Comparison of ENCODE assay signal across 30 cellular contexts in the genomic region with DNA sequence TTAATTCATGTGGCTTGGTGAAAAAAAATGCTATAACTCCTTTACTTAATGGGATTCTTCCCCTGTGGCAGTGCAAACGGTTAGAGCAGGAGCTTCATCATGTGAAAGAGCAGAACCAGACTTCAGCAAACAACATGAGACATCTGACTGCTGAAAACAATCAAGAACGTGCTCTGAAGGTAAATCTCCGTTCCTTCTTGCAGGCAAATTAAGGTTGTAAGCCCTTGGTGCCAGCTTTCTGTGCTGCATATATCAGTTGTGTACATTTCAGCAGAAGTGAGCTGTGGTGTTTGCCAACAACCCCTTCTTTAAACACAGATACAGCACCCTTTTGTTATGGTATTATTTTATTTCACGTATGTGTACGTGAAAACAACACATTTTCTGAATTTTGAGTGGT.
DNase-seq lines count a peak whose midpoint lies in the region; ATAC-seq, FAIRE-seq and TF ChIP-seq lines count a peak whose summit lies in the region.
"Had no signal": no experiment of that assay in that cellular context is flagged by ENCODE, and none has a peak within 500 bp of the region (broad histone marks: within the 10 kb centered on the region; RNA-seq: fewer than 3 reads in every experiment).

No MANE protein-coding gene starts in this region.

- TF ChIP-seq CTCF in upper lobe of left lung (IDR thresholded peaks at IDR 0.05) (no peak), foreskin keratinocyte (conservative IDR thresholded peaks at IDR 0.05) (no peak), H9 (conservative IDR thresholded peaks at IDR 0.05) (no peak)

- no peak overlapping the region for H3K18ac ChIP-seq in H9 (ENCODE audit: insufficient read length, low read depth, low read length)

- no peak for ATAC-seq in upper lobe of left lung (ENCODE audit: low FRiP score in 2 of 2)
- no peak for ATAC-seq in foreskin keratinocyte
- ATAC-seq: activated CD8-positive, alpha-beta memory T cell treated with anti-CD3 and anti-CD28 coated beads, Interleukin-2, amount 10 ng/mL, durations not matched to agents 7 days and 5 days; activated T-cell treated with anti-CD3 and anti-CD28 coated beads, Interleukin-2, amount 50 U/mL, for 72 hours; naive thymus-derived CD8-positive, alpha-beta T cell; stimulated activated effector memory CD8-positive, alpha-beta T cell treated with anti-CD3 and anti-CD28 coated beads, Interleukin-12 subunit alpha, Interleukin-12 subunit beta, amount 100 ng/mL, for 72 hours; upper lobe of right lung had no signal

- H3K79me2 ChIP-seq in H9 (ENCODE audit: insufficient read depth, low read length) = no peaks in the 10 kb centered on the region

- no peak overlapping the region for H4K5ac ChIP-seq in H9 (ENCODE audit: insufficient read length, low read depth, low read length)

- H4K20me1 ChIP-seq in H9 (ENCODE audit: control insufficient read depth, insufficient read depth, insufficient read length) = no peaks in the 10 kb centered on the region

- no peak overlapping the region for H3K9ac ChIP-seq in H9 (ENCODE audit: extremely low read depth, insufficient read length, low read length)

- FAIRE-seq in islet of Langerhans (lab: Jason Lieb, UNC) = peak; percentile 38
- FAIRE-seq: H1 had no signal

- no peak overlapping the region for H3K4me3 ChIP-seq in upper lobe of left lung
- H3K4me3 ChIP-seq: colonic mucosa, left ventricle myocardium inferior, upper lobe of right lung had no signal

- no peak overlapping the region for H2BK15ac ChIP-seq in H9 (ENCODE audit: low read depth, low read length)

- H3K4me3 Mint-ChIP-seq in H9 = no peak overlapping the region
- H3K4me3 Mint-ChIP-seq: activated CD8-positive, alpha-beta memory T cell treated with anti-CD3 and anti-CD28 coated beads, Interleukin-2, amount 10 ng/mL, durations not matched to agents 7 days and 5 days; activated T-cell treated with anti-CD3 and anti-CD28 coated beads, Interleukin-2, amount 50 U/mL, for 72 hours; CD8-positive, alpha-beta memory T cell; naive thymus-derived CD8-positive, alpha-beta T cell; stimulated activated effector memory CD8-positive, alpha-beta T cell treated with anti-CD3 and anti-CD28 coated beads, Interleukin-12 subunit alpha, Interleukin-12 subunit beta, amount 100 ng/mL, for 72 hours had no signal

- no peaks in the 10 kb centered on the region for H3K79me1 ChIP-seq in H9 (ENCODE audit: insufficient read depth, low read depth, low read length, poor library complexity, severe bottlenecking)

- H2BK120ac ChIP-seq in H9 (ENCODE audit: low read depth, low read length, poor library complexity, severe bottlenecking) = no peak overlapping the region

- peaks cover 11 to 15% (median 11%) of the 10 kb centered on the region in 3 experiments for H3K36me3 Mint-ChIP-seq in H9 (ENCODE audit: insufficient read depth in 1 of 3, low read depth in 3 of 3)
- H3K36me3 Mint-ChIP-seq: activated CD8-positive, alpha-beta memory T cell treated with anti-CD3 and anti-CD28 coated beads, Interleukin-2, amount 10 ng/mL, durations not matched to agents 7 days and 5 days; CD8-positive, alpha-beta memory T cell; stimulated activated effector memory CD8-positive, alpha-beta T cell treated with anti-CD3 and anti-CD28 coated beads, Interleukin-12 subunit alpha, Interleukin-12 subunit beta, amount 100 ng/mL, for 72 hours had no signal

- H3K4me1 Mint-ChIP-seq in H9 = no peaks in the 10 kb centered on the region
- H3K4me1 Mint-ChIP-seq: activated CD8-positive, alpha-beta memory T cell treated with anti-CD3 and anti-CD28 coated beads, Interleukin-2, amount 10 ng/mL, durations not matched to agents 7 days and 5 days; CD8-positive, alpha-beta memory T cell; naive thymus-derived CD8-positive, alpha-beta T cell; stimulated activated effector memory CD8-positive, alpha-beta T cell treated with anti-CD3 and anti-CD28 coated beads, Interleukin-12 subunit alpha, Interleukin-12 subunit beta, amount 100 ng/mL, for 72 hours had no signal

- no peak for TF ChIP-seq POLR2A in upper lobe of left lung (IDR thresholded peaks at IDR 0.05)

- TF ChIP-seq EP300 in upper lobe of left lung (IDR thresholded peaks at IDR 0.05) = no peak

- no peak overlapping the region for H3K14ac ChIP-seq in H9 (ENCODE audit: insufficient read depth, low read length)

- no peak overlapping the region for H3T11ph ChIP-seq in H9 (ENCODE audit: low read length)

- 0 out of 7 replicates have a peak overlapping the region, but pooled peaks of 1 of the 3 experiments have one; percentile 55 for H3K27ac Mint-ChIP-seq in H9
- H3K27ac Mint-ChIP-seq: activated CD8-positive, alpha-beta memory T cell treated with anti-CD3 and anti-CD28 coated beads, Interleukin-2, amount 10 ng/mL, durations not matched to agents 7 days and 5 days; activated T-cell treated with anti-CD3 and anti-CD28 coated beads, Interleukin-2, amount 50 U/mL, for 72 hours; CD8-positive, alpha-beta memory T cell; naive thymus-derived CD8-positive, alpha-beta T cell; stimulated activated effector memory CD8-positive, alpha-beta T cell treated with anti-CD3 and anti-CD28 coated beads, Interleukin-12 subunit alpha, Interleukin-12 subunit beta, amount 100 ng/mL, for 72 hours had no signal

- H3K4me2 ChIP-seq in H9 (ENCODE audit: insufficient read depth, insufficient read length, low read length) = no peak overlapping the region

- H3K27me3 Mint-ChIP-seq in H9 (ENCODE audit: low read depth) = no peaks in the 10 kb centered on the region
- H3K27me3 Mint-ChIP-seq: activated CD8-positive, alpha-beta memory T cell treated with anti-CD3 and anti-CD28 coated beads, Interleukin-2, amount 10 ng/mL, durations not matched to agents 7 days and 5 days; CD8-positive, alpha-beta memory T cell; naive thymus-derived CD8-positive, alpha-beta T cell had no signal

- H3K27ac ChIP-seq in upper lobe of left lung = no peak overlapping the region
- no peak overlapping the region for H3K27ac ChIP-seq in foreskin keratinocyte
- no peak overlapping the region for H3K27ac ChIP-seq in H9 (ENCODE audit: insufficient read length, low read depth, low read length)
- H3K27ac ChIP-seq: colonic mucosa, HL-60, left ventricle myocardium inferior, upper lobe of right lung, WERI-Rb-1 had no signal

- H4K8ac ChIP-seq in H9 (replicated peaks; ENCODE audit: insufficient read length, low read depth, low read length) = no peak overlapping the region

- 50 to 53% methylated on average over 5 of the region's 5 CpGs for WGBS in upper lobe of left lung, 2 donors
- WGBS in H9 (ENCODE audit: extremely low coverage, insufficient read length, low lambda C conversion rate) = no CpG with 5 or more reads among the region's 5 CpGs

- no peaks in the 10 kb centered on the region for H3K23me2 ChIP-seq in H9 (ENCODE audit: insufficient read length, low read depth, low read length, poor library complexity, severe bottlenecking)

- no peak overlapping the region for H2BK12ac ChIP-seq in H9 (ENCODE audit: insufficient read length, low read depth, low read length)

- no peak overlapping the region for H4K91ac ChIP-seq in H9 (ENCODE audit: insufficient read length, low read depth, low read length)

- H2BK20ac ChIP-seq in H9 (ENCODE audit: low read depth, low read length, poor library complexity, severe bottlenecking) = no peak overlapping the region

- H3K23ac ChIP-seq in H9 (ENCODE audit: insufficient read length, low read depth, low read length) = no peak overlapping the region

- no peak overlapping the region for H3K56ac ChIP-seq in H9 (ENCODE audit: insufficient read length, low read depth, low read length)

- H3K36me3 ChIP-seq in upper lobe of left lung = no peaks in the 10 kb centered on the region
- H3K36me3 ChIP-seq: colonic mucosa, left ventricle myocardium inferior, upper lobe of right lung, WERI-Rb-1 had no signal

- H3K9me3 Mint-ChIP-seq in H9 = peaks cover 8 to 15% of the 10 kb centered on the region in 2 experiments

- H2AK5ac ChIP-seq in H9 (ENCODE audit: insufficient read length, low read length) = no peak overlapping the region

- no peak overlapping the region for H2AFZ ChIP-seq in H9 (ENCODE audit: low read length)

- H3K27me3 ChIP-seq in upper lobe of left lung = no peaks in the 10 kb centered on the region
- H3K27me3 ChIP-seq in foreskin keratinocyte = no peaks in the 10 kb centered on the region
- H3K27me3 ChIP-seq in H9 (ENCODE audit: insufficient read depth, low read length) = no peaks in the 10 kb centered on the region
- H3K27me3 ChIP-seq: colonic mucosa, upper lobe of right lung had no signal

- H3K9me3 ChIP-seq in upper lobe of left lung (no peaks in the 10 kb centered on the region), H9 (ENCODE audit: control insufficient read depth, low read depth, low read length) (no peaks in the 10 kb centered on the region)
- H3K9me3 ChIP-seq: colonic mucosa had no signal

- H3K4me1 ChIP-seq in upper lobe of left lung = no peaks in the 10 kb centered on the region
- H3K4me1 ChIP-seq in foreskin keratinocyte = no peaks in the 10 kb centered on the region
- H3K4me1 ChIP-seq in H9 (ENCODE audit: insufficient read depth, low read length) = no peaks in the 10 kb centered on the region
- H3K4me1 ChIP-seq: colonic mucosa, left ventricle myocardium inferior, upper lobe of right lung had no signal

- H2BK5ac ChIP-seq in H9 (ENCODE audit: insufficient read length, low read length) = no peak overlapping the region

- no peak overlapping the region for H3K4ac ChIP-seq in H9 (ENCODE audit: low read depth, low read length)

- DNase-seq in NCI-H2107 treated with DMSO at 0.1 percent for 48 hours (lab: John Stamatoyannopoulos, UW; ENCODE audit: unreplicated experiment) (peak; percentile 16), NCI-H2107 (lab: John Stamatoyannopoulos, UW) (no peak), NCI-H1436 treated with DMSO at 0.1 percent for 48 hours (lab: John Stamatoyannopoulos, UW) (peak; percentile 36), NCI-H69 (lab: John Stamatoyannopoulos, UW) (peak; percentile 98), upper lobe of left lung (no peak), foreskin keratinocyte (no peak), H9 (no peak)
- DNase-seq: activated CD4-positive, alpha-beta T cell treated with anti-CD3 and anti-CD28 coated beads, Interleukin-2, amount 50 U/mL, for 1 hour; activated CD8-positive, alpha-beta memory T cell treated with anti-CD3 and anti-CD28 coated beads, Interleukin-2, amount 10 ng/mL, durations not matched to agents 7 days and 5 days; activated naive CD4-positive, alpha-beta T cell treated with anti-CD3 and anti-CD28 coated beads, Interleukin-2, amount 50 U/mL, for 16 hours; activated T-cell treated with anti-CD3 and anti-CD28 coated beads, Interleukin-2, amount 50 U/mL, for 72 hours; amygdala; CD8-positive, alpha-beta memory T cell; colonic mucosa; DND-41; effector memory CD4-positive, alpha-beta T cell; foreskin fibroblast; left ventricle myocardium inferior; midbrain; naive thymus-derived CD8-positive, alpha-beta T cell; NCI-H1048; NCI-H446 treated with DMSO at 0.1 percent for 48 hours; stimulated activated CD4-positive, alpha-beta T cell treated with anti-CD3 and anti-CD28 coated beads, Interleukin-2, amount 100 ng/mL, for 48 hours; substantia nigra; upper lobe of right lung; WERI-Rb-1 had no signal

Comparison
In these comparisons a context has a peak if more than half of its experiments do, and no peak if none do; other contexts are left out.
1. DNase-seq: peak in NCI-H2107 treated with DMSO at 0.1 percent for 48 hours (single experiment), NCI-H1436 treated with DMSO at 0.1 percent for 48 hours (single experiment) and NCI-H69 (single experiment); none in NCI-H2107 (single experiment), upper lobe of left lung (0 of 2), foreskin keratinocyte (0 of 2) and H9 (single experiment).